Comparison of ENCODE assay signal across 1 cellular context in the genomic region with DNA sequence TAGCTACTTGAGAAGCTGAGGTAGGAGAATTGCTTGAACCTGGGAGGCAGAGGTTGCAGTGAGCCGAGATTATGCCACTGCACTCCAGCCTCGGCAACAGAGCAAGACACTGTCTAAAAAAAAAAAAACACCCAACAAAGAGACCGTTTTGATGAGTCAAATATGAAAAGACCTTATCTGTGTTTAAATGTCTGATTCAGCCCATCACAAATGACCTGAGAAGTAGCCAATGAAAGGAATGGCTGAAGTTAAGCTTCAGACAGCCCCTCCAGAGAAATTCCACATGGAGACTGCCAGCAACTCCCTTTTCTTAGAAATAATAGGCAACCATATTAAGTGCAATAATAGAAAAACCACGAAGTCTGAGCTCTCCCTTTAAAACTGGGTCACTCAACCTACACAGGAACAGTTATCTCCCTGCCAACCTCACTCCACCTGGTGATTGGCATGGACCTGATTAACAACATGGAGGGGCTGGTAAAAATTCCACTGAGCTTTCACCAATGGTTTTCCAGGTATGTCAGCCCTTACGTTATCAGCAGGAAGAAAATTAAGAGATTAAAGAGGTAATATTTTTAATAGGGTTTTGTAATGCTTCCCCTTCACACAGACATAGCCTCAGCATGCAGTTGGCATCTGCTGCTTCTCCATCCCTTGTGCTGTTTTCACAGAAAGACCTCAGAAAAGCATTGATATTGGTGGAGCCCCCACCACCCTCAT.
TF ChIP-seq lines count a peak whose summit lies in the region.

No MANE protein-coding gene starts in this region.

TF ChIP-seq in HepG2, 621 proteins besides CTCF, POLR2A, EP300 and RAD21 (continued from another document):
- TF ChIP-seq, protein P1, sequence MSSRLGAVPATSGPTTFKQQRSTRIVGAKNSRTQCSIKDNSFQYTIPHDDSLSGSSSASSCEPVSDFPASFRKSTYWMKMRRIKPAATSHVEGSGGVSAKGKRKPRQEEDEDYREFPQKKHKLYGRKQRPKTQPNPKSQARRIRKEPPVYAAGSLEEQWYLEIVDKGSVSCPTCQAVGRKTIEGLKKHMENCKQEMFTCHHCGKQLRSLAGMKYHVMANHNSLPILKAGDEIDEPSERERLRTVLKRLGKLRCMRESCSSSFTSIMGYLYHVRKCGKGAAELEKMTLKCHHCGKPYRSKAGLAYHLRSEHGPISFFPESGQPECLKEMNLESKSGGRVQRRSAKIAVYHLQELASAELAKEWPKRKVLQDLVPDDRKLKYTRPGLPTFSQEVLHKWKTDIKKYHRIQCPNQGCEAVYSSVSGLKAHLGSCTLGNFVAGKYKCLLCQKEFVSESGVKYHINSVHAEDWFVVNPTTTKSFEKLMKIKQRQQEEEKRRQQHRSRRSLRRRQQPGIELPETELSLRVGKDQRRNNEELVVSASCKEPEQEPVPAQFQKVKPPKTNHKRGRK (CRISPR knock-in tag; IDR thresholded peaks at IDR 0.05) = no peak
